In the genomic region with DNA sequence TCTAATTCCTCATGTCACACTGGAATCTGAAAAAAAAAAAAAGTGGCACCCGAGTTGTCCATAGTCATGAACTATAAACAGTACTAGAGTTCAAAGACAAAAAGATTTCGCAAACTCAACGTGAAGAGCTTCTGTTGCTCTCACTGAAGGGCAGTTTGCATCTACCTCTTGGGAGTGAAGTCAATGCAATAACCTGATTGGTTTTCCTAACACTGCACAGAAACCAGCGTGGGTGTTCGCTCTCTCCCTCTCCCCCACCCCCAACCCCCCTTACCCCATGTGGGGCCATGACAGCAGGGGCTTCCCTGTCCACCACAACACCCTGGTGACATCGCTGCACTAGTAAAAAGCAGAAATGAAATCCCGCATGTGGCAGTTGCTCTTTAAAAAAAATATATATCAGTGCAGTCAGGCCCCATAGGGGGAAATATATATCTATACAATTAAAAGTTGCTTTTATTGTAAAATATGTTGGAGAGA, we compare ENCODE assay signal across 8 cellular contexts.
DNase-seq lines count a peak whose midpoint lies in the region; ATAC-seq and TF ChIP-seq lines count a peak whose summit lies in the region.
"Had no signal": no experiment of that assay in that cellular context is flagged by ENCODE, and none has a peak within 500 bp of the region (broad histone marks: within the 10 kb centered on the region; RNA-seq: fewer than 3 reads in every experiment).

No MANE protein-coding gene starts in this region.

- intact Hi-C loops in CD14-positive monocyte (cut with micrococcal nuclease), result no loop called here

- H3K4me1 Mint-ChIP-seq in neural progenitor cell (peaks cover 64% of the 10 kb centered on the region), CD14-positive monocyte (peaks cover 15% of the 10 kb centered on the region)

- no peaks in the 10 kb centered on the region for H3K9me3 ChIP-seq in neural progenitor cell (ENCODE audit: low read depth)

- peaks cover 18% of the 10 kb centered on the region for H3K27me3 Mint-ChIP-seq in neural progenitor cell (ENCODE audit: insufficient read depth, low read depth)
- no peaks in the 10 kb centered on the region for H3K27me3 Mint-ChIP-seq in CD14-positive monocyte (ENCODE audit: low read depth in 3 of 3)

- H3K4me2 ChIP-seq in neural progenitor cell, result no peak overlapping the region

- H3K27ac Mint-ChIP-seq in neural progenitor cell (no peak overlapping the region), CD14-positive monocyte (peak overlapping the region in 2 of 7 donors; percentile 28 to 40)

- H4K20me1 ChIP-seq in neural progenitor cell (ENCODE audit: low read depth), result no peaks in the 10 kb centered on the region

- TF ChIP-seq CTCF in neural progenitor cell (IDR thresholded peaks at IDR 0.05) (no peak), RWPE1 (conservative IDR thresholded peaks at IDR 0.05; ENCODE audit: low read depth) (no peak), CD14-positive monocyte (IDR thresholded peaks at IDR 0.05) (no peak)

- no peaks in the 10 kb centered on the region for H3K36me3 Mint-ChIP-seq in neural progenitor cell
- H3K36me3 Mint-ChIP-seq in CD14-positive monocyte, result peaks cover 63 to 82% of the 10 kb centered on the region in 2 donors

- peaks cover 10% of the 10 kb centered on the region for H3K4me1 ChIP-seq in neural progenitor cell

- H3F3A ChIP-seq in neural progenitor cell (ENCODE audit: low read depth), result no peaks in the 10 kb centered on the region

- H3K9ac ChIP-seq in neural progenitor cell, result no peak overlapping the region

- peak overlapping the region; percentile 30 for H3K4me3 Mint-ChIP-seq in neural progenitor cell
- no peak overlapping the region for H3K4me3 Mint-ChIP-seq in CD14-positive monocyte

- H2AFZ ChIP-seq in neural progenitor cell (replicated peaks), result no peak overlapping the region

- ATAC-seq in GM19023 (IDR thresholded peaks at IDR 0.05; ENCODE audit: unreplicated experiment) (peak; percentile 77), HG02571 (IDR thresholded peaks at IDR 0.05; ENCODE audit: unreplicated experiment) (peak; percentile 81), HG03565 (IDR thresholded peaks at IDR 0.05; ENCODE audit: unreplicated experiment) (peak; percentile 69)

- POLR2A ChIA-PET in RWPE1 (lab: Yijun Ruan, JAX; ENCODE audit: low non-redundant PET), result no interaction called here

- H3K9me3 Mint-ChIP-seq in neural progenitor cell (no peaks in the 10 kb centered on the region), CD14-positive monocyte (peaks cover 0 to 2% (median 0%) of the 10 kb centered on the region in 7 donors)

- H3K27me3 ChIP-seq in neural progenitor cell, result no peaks in the 10 kb centered on the region

- CTCF ChIA-PET in RWPE1 (lab: Yijun Ruan, JAX), result interaction anchor here (0.7 kb wide), 2 partner anchors 16 to 489 kb away, joined by 3 to 5 read pairs; no protein-coding TSS in a partner anchor

- H3K27ac ChIP-seq in neural progenitor cell, result no peak overlapping the region
- H3K27ac ChIP-seq in RWPE1, result no peak overlapping the region

- no peaks in the 10 kb centered on the region for H3K79me2 ChIP-seq in neural progenitor cell (ENCODE audit: low read depth)

- H3K4me3 ChIP-seq in neural progenitor cell, result no peak overlapping the region

- DNase-seq in neural progenitor cell (ENCODE audit: low spot score) (no peak), RWPE1 (ENCODE audit: low spot score) (no peak), NCI-H510A (lab: John Stamatoyannopoulos, UW) (no peak), CD14-positive monocyte (ENCODE audit: low spot score) (no peak)
- DNase-seq: NCI-H2171 had no signal

- no peaks in the 10 kb centered on the region for H3K36me3 ChIP-seq in neural progenitor cell
